Comparison of ENCODE assay signal across 8 cellular contexts in the genomic region with DNA sequence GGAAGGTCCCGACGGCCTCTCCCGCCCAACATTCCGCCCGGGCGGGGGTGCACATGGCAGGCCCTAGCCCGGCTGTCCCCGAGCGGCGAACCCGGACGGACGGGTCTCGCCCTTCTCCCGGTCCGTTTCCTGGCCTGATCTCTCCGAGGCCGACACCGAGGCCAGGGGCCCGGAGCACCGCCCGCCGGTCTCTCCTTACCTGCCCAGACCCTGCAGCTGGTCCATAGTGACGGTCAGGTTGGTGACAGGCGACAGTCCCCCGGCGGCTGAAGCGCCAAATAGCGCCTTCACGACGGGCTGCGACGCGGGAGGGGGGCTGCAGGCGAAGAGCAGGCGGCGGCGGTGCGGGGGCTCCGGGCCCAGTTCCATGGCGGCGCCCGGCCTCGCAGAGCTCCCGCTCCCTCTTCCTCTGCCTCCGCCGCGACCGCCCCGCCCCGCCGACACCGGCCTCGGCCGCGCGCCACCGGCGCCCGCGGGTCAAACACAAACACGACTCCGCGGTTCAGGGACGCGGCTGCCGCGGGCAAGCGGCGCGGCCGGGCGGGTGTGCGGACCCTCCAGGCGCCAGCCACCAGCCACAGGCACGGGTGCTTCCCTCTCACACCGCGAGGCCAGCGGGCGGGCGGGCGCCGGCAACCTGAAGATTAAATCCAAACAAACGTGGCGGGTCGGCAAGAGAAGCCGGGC. TPM values are rescaled to one million over a fixed set of nuclear protein-coding genes. Genes with fewer than 3 reads are reported as not detected.
DNase-seq lines count a peak whose midpoint lies in the region; ATAC-seq and TF ChIP-seq lines count a peak whose summit lies in the region.

No MANE protein-coding gene starts in this region.

- H3K27me3 ChIP-seq in HUES64 (ENCODE audit: insufficient read depth, low read length) (no peaks in the 10 kb centered on the region), heart right ventricle (no peaks in the 10 kb centered on the region)

- under 1% methylated on average over 87 of the region's 87 CpGs for WGBS in HUES64
- 1% methylated on average over 69 to 87 of the region's 87 CpGs for WGBS in heart right ventricle, 2 donors

- peak overlapping the region; percentile 93 for H3K9ac ChIP-seq in HUES64 (ENCODE audit: low read depth, low read length)

- ATAC-seq in GM21526 (IDR thresholded peaks at IDR 0.05; ENCODE audit: low FRiP score, unreplicated experiment): peak; percentile 24
- ATAC-seq in heart right ventricle: peak; percentile 42 to 77 (median 58)

- no peak for TF ChIP-seq CTCF in heart right ventricle (IDR thresholded peaks at IDR 0.05)

- peak; percentile 72 for DNase-seq in GM03348 (ENCODE audit: low spot score)
- DNase-seq in activated T-helper 1 cell treated with Interleukin-2 at 50 U/mL for 16 hours (ENCODE audit: low read depth): peak; percentile 8
- peak; percentile 44 to 69 for DNase-seq in heart right ventricle
- DNase-seq in pulmonary artery endothelial cell (ENCODE audit: low read depth, low spot score): peak; percentile 19
- no peak for DNase-seq in DMS79 treated with DMSO at 0.1 percent for 48 hours (lab: John Stamatoyannopoulos, UW)
- DNase-seq in middle frontal gyrus (ENCODE audit: extremely low spot score, low spot score): no peak

- H3K27ac ChIP-seq in HUES64 (ENCODE audit: low read depth, low read length) (peak overlapping the region; percentile 91), heart right ventricle (peak overlapping the region in 6 of 10 donors; percentile 17 to 74 (median 37))

- H3K4me1 ChIP-seq in HUES64 (ENCODE audit: insufficient read depth, low read length): peaks cover 17% of the 10 kb centered on the region; the same call in 1 of the 2 replicates
- H3K4me1 ChIP-seq in heart right ventricle: peaks cover 0 to 19% (median 14%) of the 10 kb centered on the region in 9 donors

- intact Hi-C loops in heart right ventricle (cut with DNase I): no loop called here

- peak overlapping the region; percentile 93 for H3K4me3 ChIP-seq in HUES64 (ENCODE audit: low read length)
- H3K4me3 ChIP-seq in heart right ventricle: peak overlapping the region; percentile 58 to 96 (median 74)

- no peaks in the 10 kb centered on the region for H3K9me3 ChIP-seq in HUES64 (ENCODE audit: insufficient read depth, low read depth, low read length)
- H3K9me3 ChIP-seq in heart right ventricle: no peaks in the 10 kb centered on the region

- peaks cover 38% of the 10 kb centered on the region for H3K36me3 ChIP-seq in HUES64 (ENCODE audit: insufficient read depth, low read length)
- peaks cover 0 to 19% (median 0%) of the 10 kb centered on the region in 9 donors for H3K36me3 ChIP-seq in heart right ventricle

RNA-seq across cellular contexts. Expression of a gene that starts 0.5 kb away (rescaled TPM):
- 54.0 TPM for polyA plus RNA-seq in HUES64 (2013, experiment 1 of 2)
- 48.6 TPM for polyA plus RNA-seq in HUES64 (2013, experiment 2 of 2)
- total RNA-seq in heart right ventricle: 1 to 10 TPM in 6 of 10 donors, under 1 TPM in 4; 0.47 to 3.2 (median 1.2) TPM
- polyA plus RNA-seq in heart right ventricle: under 1 TPM; 0.20 to 0.59 TPM
- total RNA-seq in pulmonary artery endothelial cell: 15.8 and 27.2 TPM in 2 replicates

RNA-seq across cellular contexts. Expression of a gene that starts 35.6 kb away (rescaled TPM):
- not detected for polyA plus RNA-seq in HUES64 (2013, experiment 1 of 2)
- not detected for polyA plus RNA-seq in HUES64 (2013, experiment 2 of 2)
- total RNA-seq in heart right ventricle: 1 to 10 TPM in 1 of 10 donors, under 1 TPM in 4, not detected in 5; 0.33 to 3.3 (median 0.42) TPM
- polyA plus RNA-seq in heart right ventricle: 1 to 10 TPM; 2.3 to 4.1 TPM
- total RNA-seq in pulmonary artery endothelial cell: not detected in 2 replicates

RNA-seq across cellular contexts. Expression of a gene that starts 53.2 kb away (rescaled TPM):
- polyA plus RNA-seq in HUES64 (2013, experiment 1 of 2): 61.7 TPM
- 56.6 TPM for polyA plus RNA-seq in HUES64 (2013, experiment 2 of 2)
- total RNA-seq in heart right ventricle: 1 to 10 TPM; 3.6 to 7.0 (median 4.4) TPM
- 1 to 10 TPM; 2.9 to 5.9 TPM for polyA plus RNA-seq in heart right ventricle
- total RNA-seq in pulmonary artery endothelial cell: 5.9 and 8.7 TPM in 2 replicates

Comparison
In these comparisons a context has a peak if more than half of its experiments do, and no peak if none do; other contexts are left out.
1. DNase-seq: peak in GM03348 (single experiment), activated T-helper 1 cell treated with Interleukin-2 at 50 U/mL for 16 hours (single experiment), heart right ventricle (2 of 2) and pulmonary artery endothelial cell (single experiment); none in DMS79 treated with DMSO at 0.1 percent for 48 hours (single experiment) and middle frontal gyrus (single experiment).